In the genomic region with DNA sequence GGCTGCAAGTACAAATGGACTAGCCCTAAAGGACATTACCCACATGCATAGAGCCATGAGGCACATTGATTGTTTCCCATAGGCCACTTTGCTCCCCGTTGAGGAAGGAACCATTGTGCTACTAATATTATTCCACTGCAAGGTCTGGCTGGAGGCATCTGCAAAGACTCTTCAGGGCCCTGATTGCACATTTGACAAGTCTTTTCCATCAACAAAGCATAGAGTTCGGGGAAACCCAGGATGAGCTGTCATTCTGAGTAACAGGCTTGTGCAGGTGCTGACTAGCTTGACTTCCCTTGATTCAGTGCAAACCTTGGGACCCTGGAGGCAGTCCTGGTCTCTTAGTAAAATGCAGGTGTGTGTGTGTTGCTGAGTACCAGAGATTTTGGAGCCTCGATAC, we compare ENCODE assay signal across 8 cellular contexts.
DNase-seq lines count a peak whose midpoint lies in the region; ATAC-seq and TF ChIP-seq lines count a peak whose summit lies in the region.

No MANE protein-coding gene starts in this region.

- H3K27ac Mint-ChIP-seq in stimulated activated naive CD8-positive, alpha-beta T cell treated with anti-CD3 and anti-CD28 coated beads, Interleukin-15, Interleukin-2, amounts not matched to agents 100 ng/mL and 50 ng/mL, for 24 hours: peak overlapping the region; percentile 95

- peak overlapping the region; percentile 47 for H3K4me3 Mint-ChIP-seq in activated T-cell treated with anti-CD3 and anti-CD28 coated beads, Interleukin-2, amount 50 U/mL, for 4 hours
- peak overlapping the region; percentile 43 for H3K4me3 Mint-ChIP-seq in stimulated activated naive CD8-positive, alpha-beta T cell treated with anti-CD3 and anti-CD28 coated beads, Interleukin-15, Interleukin-2, amounts not matched to agents 100 ng/mL and 50 ng/mL, for 24 hours

- H3K36me3 ChIP-seq in ACC112 (ENCODE audit: insufficient read depth, low read length): no peaks in the 10 kb centered on the region

- peaks cover 13% of the 10 kb centered on the region for H3K79me2 ChIP-seq in ACC112 (ENCODE audit: control insufficient read depth, insufficient read depth, low read length, unreplicated experiment)

- no peaks in the 10 kb centered on the region for H3K27me3 ChIP-seq in ACC112 (ENCODE audit: insufficient read depth, low read length)

- H3K27me3 Mint-ChIP-seq in activated T-cell treated with anti-CD3 and anti-CD28 coated beads, Interleukin-2, amount 50 U/mL, for 4 hours (ENCODE audit: low read depth): no peaks in the 10 kb centered on the region
- no peaks in the 10 kb centered on the region for H3K27me3 Mint-ChIP-seq in stimulated activated naive CD8-positive, alpha-beta T cell treated with anti-CD3 and anti-CD28 coated beads, Interleukin-15, Interleukin-2, amounts not matched to agents 100 ng/mL and 50 ng/mL, for 24 hours

- TF ChIP-seq POLR2A in lower leg skin (IDR thresholded peaks at IDR 0.05): no peak

- no peak for TF ChIP-seq CTCF in lower leg skin (IDR thresholded peaks at IDR 0.05)

- DNase-seq in HT1080 (ENCODE audit: low read depth): peak; percentile 61
- DNase-seq in activated T-cell treated with anti-CD3 and anti-CD28 coated beads, Interleukin-2, amount 50 U/mL, for 4 hours: peak; percentile 61
- DNase-seq in lower leg skin (ENCODE audit: low spot score in 2 of 2): peak; percentile 48 to 67
- DNase-seq in iPS-NIHi11 (ENCODE audit: low spot score): no peak
- no peak for DNase-seq in COR-L47 (lab: John Stamatoyannopoulos, UW)

- H3K4me3 ChIP-seq in ACC112 (ENCODE audit: low read depth, low read length) (no peak overlapping the region), lower leg skin (ENCODE audit: low read depth, poor library complexity, severe bottlenecking) (no peak overlapping the region)

- H3K4me1 ChIP-seq in ACC112 (ENCODE audit: control insufficient read depth, insufficient read depth, low read length, unreplicated experiment): peaks cover 20% of the 10 kb centered on the region

- H3K4me1 Mint-ChIP-seq in activated T-cell treated with anti-CD3 and anti-CD28 coated beads, Interleukin-2, amount 50 U/mL, for 4 hours (ENCODE audit: low read depth): peaks cover 82% of the 10 kb centered on the region
- H3K4me1 Mint-ChIP-seq in stimulated activated naive CD8-positive, alpha-beta T cell treated with anti-CD3 and anti-CD28 coated beads, Interleukin-15, Interleukin-2, amounts not matched to agents 100 ng/mL and 50 ng/mL, for 24 hours (ENCODE audit: low read depth): peaks cover 82% of the 10 kb centered on the region

- peaks cover 5% of the 10 kb centered on the region for H3K9me3 Mint-ChIP-seq in activated T-cell treated with anti-CD3 and anti-CD28 coated beads, Interleukin-2, amount 50 U/mL, for 4 hours
- no peaks in the 10 kb centered on the region for H3K9me3 Mint-ChIP-seq in stimulated activated naive CD8-positive, alpha-beta T cell treated with anti-CD3 and anti-CD28 coated beads, Interleukin-15, Interleukin-2, amounts not matched to agents 100 ng/mL and 50 ng/mL, for 24 hours

- peak; percentile 94 for ATAC-seq in activated T-cell treated with anti-CD3 and anti-CD28 coated beads, Interleukin-2, amount 50 U/mL, for 4 hours
- ATAC-seq in HG02973 (IDR thresholded peaks at IDR 0.05; ENCODE audit: unreplicated experiment): no peak

- peaks cover 38% of the 10 kb centered on the region for H3K36me3 Mint-ChIP-seq in activated T-cell treated with anti-CD3 and anti-CD28 coated beads, Interleukin-2, amount 50 U/mL, for 4 hours (ENCODE audit: insufficient read depth)
- H3K36me3 Mint-ChIP-seq in stimulated activated naive CD8-positive, alpha-beta T cell treated with anti-CD3 and anti-CD28 coated beads, Interleukin-15, Interleukin-2, amounts not matched to agents 100 ng/mL and 50 ng/mL, for 24 hours (ENCODE audit: low read depth): peaks cover 27% of the 10 kb centered on the region

- H3K27ac ChIP-seq in ACC112 (ENCODE audit: low read depth, low read length): peak overlapping the region; percentile 28; the same call in 1 of the 2 replicates

- intact Hi-C loops in lower leg skin (cut with DNase I; ENCODE audit: low total_unique reads): no loop called here

- no peak overlapping the region for H2AFZ ChIP-seq in ACC112 (ENCODE audit: low read length, unreplicated experiment)

- WGBS in lower leg skin, 2 donors: 41 to 42% methylated on average over 3 of the region's 3 CpGs

Comparison
In these comparisons a context has a peak if more than half of its experiments do, and no peak if none do; other contexts are left out.
1. DNase-seq: peak in HT1080 (single experiment), activated T-cell treated with anti-CD3 and anti-CD28 coated beads, Interleukin-2, amount 50 U/mL, for 4 hours (single experiment) and lower leg skin (2 of 2); none in iPS-NIHi11 (single experiment) and COR-L47 (single experiment).